Comparison of ENCODE assay signal across 8 cellular contexts in genomic region chr12:67647251-67647546, GRCh38. TPM values are rescaled to one million over a fixed set of nuclear protein-coding genes. Genes with fewer than 3 reads are reported as not detected.
DNase-seq lines count a peak whose midpoint lies in the region; ATAC-seq and TF ChIP-seq lines count a peak whose summit lies in the region.

No MANE protein-coding gene starts in this region.

- H3K36me3 ChIP-seq in DOHH2 (ENCODE audit: control insufficient read depth, low read length) (peaks cover 27% of the 10 kb centered on the region), OCI-LY1 (ENCODE audit: insufficient read depth, low read length) (no peaks in the 10 kb centered on the region)

- DNase-seq in epithelial cell of proximal tubule (ENCODE audit: low read depth) (no peak), osteocyte (ENCODE audit: extremely low spot score, unreplicated experiment) (no peak), posterior vena cava (ENCODE audit: low spot score) (no peak), islet precursor cell (no peak)

- H3K27ac Mint-ChIP-seq in osteocyte (ENCODE audit: unreplicated experiment): peak overlapping the region; percentile 94

- H3K27me3 Mint-ChIP-seq in osteocyte (ENCODE audit: unreplicated experiment): no peaks in the 10 kb centered on the region

- no peak overlapping the region for H2AFZ ChIP-seq in OCI-LY1 (ENCODE audit: low read length)

- ATAC-seq in GM21528 (IDR thresholded peaks at IDR 0.05; ENCODE audit: low FRiP score, unreplicated experiment): no peak
- ATAC-seq in GM21723 (IDR thresholded peaks at IDR 0.05; ENCODE audit: unreplicated experiment): no peak

- H3K27ac ChIP-seq in DOHH2 (ENCODE audit: low read depth, low read length) (no peak overlapping the region), OCI-LY1 (ENCODE audit: low read depth, low read length, poor library complexity, severe bottlenecking) (no peak overlapping the region)

- TF ChIP-seq CTCF in DOHH2 (IDR thresholded peaks at IDR 0.05; ENCODE audit: low read depth, low read length, poor library complexity, severe bottlenecking): no peak
- no peak for TF ChIP-seq CTCF in OCI-LY1 (IDR thresholded peaks at IDR 0.05; ENCODE audit: low read length)
- TF ChIP-seq CTCF in epithelial cell of proximal tubule (conservative IDR thresholded peaks at IDR 0.05; ENCODE audit: low read depth, low read length): no peak
- no peak for TF ChIP-seq CTCF in osteocyte (IDR thresholded peaks at IDR 0.05)

- H4K20me1 ChIP-seq in DOHH2 (ENCODE audit: control insufficient read depth, insufficient read depth, low read depth, low read length): peaks cover 9% of the 10 kb centered on the region; the same call in 1 of the 2 replicates
- no peaks in the 10 kb centered on the region for H4K20me1 ChIP-seq in OCI-LY1 (ENCODE audit: insufficient read depth, low read length)

- H3K9me3 ChIP-seq in DOHH2 (ENCODE audit: control insufficient read depth, insufficient read depth, low read length): no peaks in the 10 kb centered on the region
- no peaks in the 10 kb centered on the region for H3K9me3 ChIP-seq in OCI-LY1 (ENCODE audit: low read length)

- H3K4me3 Mint-ChIP-seq in osteocyte (ENCODE audit: unreplicated experiment): peak overlapping the region; percentile 91

- no peaks in the 10 kb centered on the region for H3K9me3 Mint-ChIP-seq in osteocyte (ENCODE audit: unreplicated experiment)

- H3K79me2 ChIP-seq in DOHH2 (ENCODE audit: control insufficient read depth, low read length): peaks cover 41% of the 10 kb centered on the region
- H3K79me2 ChIP-seq in OCI-LY1 (ENCODE audit: insufficient read depth, low read length): peaks cover 29% of the 10 kb centered on the region

- H3K4me2 ChIP-seq in DOHH2 (ENCODE audit: low read length) (peak overlapping the region; percentile 100), OCI-LY1 (ENCODE audit: low read length) (peak overlapping the region; percentile 94)

- no peaks in the 10 kb centered on the region for H3K36me3 Mint-ChIP-seq in osteocyte (ENCODE audit: unreplicated experiment)

- intact Hi-C loops in posterior vena cava (cut with DNase I): loop anchor here (5.0 to 10.0 kb wide), 5 partner anchors 192 to 295 kb away; no protein-coding TSS in a partner anchor

- no peaks in the 10 kb centered on the region for H3K9me2 ChIP-seq in DOHH2 (replicated peaks; ENCODE audit: control insufficient read depth, low read length)
- no peaks in the 10 kb centered on the region for H3K9me2 ChIP-seq in OCI-LY1 (ENCODE audit: low read depth, low read length)

- no peaks in the 10 kb centered on the region for H3K27me3 ChIP-seq in DOHH2 (ENCODE audit: control insufficient read depth, low read length)
- H3K27me3 ChIP-seq in OCI-LY1 (ENCODE audit: insufficient read depth, low read length): no peaks in the 10 kb centered on the region

- H3F3A ChIP-seq in DOHH2 (ENCODE audit: control insufficient read depth, insufficient read depth): 0 out of 2 replicates have a peak, but pooled peaks cover 11% of the 10 kb centered on the region
- no peaks in the 10 kb centered on the region for H3F3A ChIP-seq in OCI-LY1 (ENCODE audit: insufficient read depth, low read length)

- H3K4me1 Mint-ChIP-seq in osteocyte (ENCODE audit: unreplicated experiment): peaks cover 31% of the 10 kb centered on the region

- H3K9ac ChIP-seq in OCI-LY1 (ENCODE audit: low read length): no peak overlapping the region; the same call in 1 of the 2 replicates

- H3K4me3 ChIP-seq in DOHH2 (ENCODE audit: low read length) (no peak overlapping the region), OCI-LY1 (ENCODE audit: low read depth, low read length, poor library complexity, severe bottlenecking) (peak overlapping the region; percentile 98), epithelial cell of proximal tubule (ENCODE audit: low read depth, low read length) (peak overlapping the region; percentile 90)

- H3K4me1 ChIP-seq in DOHH2 (ENCODE audit: control insufficient read depth, low read length) (peaks cover 31% of the 10 kb centered on the region), OCI-LY1 (ENCODE audit: insufficient read depth, low read length, severe bottlenecking) (peaks cover 34% of the 10 kb centered on the region)

RNA-seq across cellular contexts. Expression of gene DYRK2, which starts 1.3 kb away (rescaled TPM):
- 24.7 and 29.6 TPM in 2 replicates for total RNA-seq in epithelial cell of proximal tubule
- total RNA-seq in osteocyte: 24.7 and 28.9 TPM in 2 replicates
- total RNA-seq in posterior vena cava: 10 to 100 TPM; 44.3 to 47.8 TPM
